Comparison of ENCODE assay signal across 19 cellular contexts in genomic region chr9:106891286-106891685, GRCh38.
"Had no signal": no experiment of that assay in that cellular context is flagged by ENCODE, and none has a peak within 500 bp of the region (broad histone marks: within the 10 kb centered on the region; RNA-seq: fewer than 3 reads in every experiment).

No MANE protein-coding gene starts in this region.

- H3K9me3 Mint-ChIP-seq: activated T-cell treated with anti-CD3 and anti-CD28 coated beads, Interleukin-2, amount 50 U/mL, for 24 hours; dendritic cell treated with granulocyte-macrophage colony-stimulating factor and Interleukin-4, amounts not matched to agents 40 ng/mL and 50 ng/mL, for 4 days; T-helper 2 cell treated with Interferon-gamma antibody and Interleukin-4, amounts not matched to agents 5 μg/mL and 100 μg/mL, for 36 hours had no signal

- H3K9me3 ChIP-seq: pancreas, testis, uterus had no signal

- ATAC-seq: activated CD4-positive, CD25-positive, alpha-beta regulatory T cell treated with anti-CD3 and anti-CD28 coated beads, Interleukin-2, amount 50 U/mL, for 24 hours; activated CD8-positive, alpha-beta memory T cell treated with anti-CD3 and anti-CD28 coated beads, Interleukin-2, amount 10 ng/mL, durations not matched to agents 7 days and 5 days; effector memory CD8-positive, alpha-beta T cell; left colon; pancreas; stimulated activated naive CD8-positive, alpha-beta T cell treated with anti-CD3 and anti-CD28 coated beads, Interleukin-15, amount 100 ng/mL, for 72 hours had no signal

- DNase-seq: activated CD4-positive, alpha-beta T cell treated with anti-CD3 and anti-CD28 coated beads, Interleukin-2, amount 50 U/mL, for 4 hours; activated CD8-positive, alpha-beta memory T cell treated with anti-CD3 and anti-CD28 coated beads, Interleukin-2, amount 10 ng/mL, durations not matched to agents 7 days and 5 days; activated effector memory CD4-positive, alpha-beta T cell treated with anti-CD3 and anti-CD28 coated beads, Interleukin-2, amount 50 U/mL, for 16 hours; activated T-cell treated with anti-CD3 and anti-CD28 coated beads, Interleukin-2, amount 50 U/mL, for 24 hours; amygdala; brain microvascular endothelial cell; effector memory CD8-positive, alpha-beta T cell; hypothalamus; left colon; pancreas; retina; stimulated activated CD4-positive, alpha-beta T cell treated with anti-CD3 and anti-CD28 coated beads, Interleukin-4, amount 100 ng/mL, for 4 hours; stimulated activated naive CD8-positive, alpha-beta T cell treated with anti-CD3 and anti-CD28 coated beads, Interleukin-15, amount 100 ng/mL, for 72 hours; testis; uterus had no signal

- H3K27ac ChIP-seq: pancreas, testis, uterus had no signal

- H3K27ac Mint-ChIP-seq: activated CD8-positive, alpha-beta memory T cell treated with anti-CD3 and anti-CD28 coated beads, Interleukin-2, amount 10 ng/mL, durations not matched to agents 7 days and 5 days; activated naive CD8-positive, alpha-beta T cell; activated T-cell treated with anti-CD3 and anti-CD28 coated beads, Interleukin-2, amount 50 U/mL, for 24 hours; dendritic cell treated with granulocyte-macrophage colony-stimulating factor and Interleukin-4, amounts not matched to agents 40 ng/mL and 50 ng/mL, for 4 days; effector memory CD8-positive, alpha-beta T cell; stimulated activated naive CD8-positive, alpha-beta T cell treated with anti-CD3 and anti-CD28 coated beads, Interleukin-15, amount 100 ng/mL, for 72 hours; T-helper 2 cell treated with Interferon-gamma antibody and Interleukin-4, amounts not matched to agents 5 μg/mL and 100 μg/mL, for 36 hours had no signal

- H3K36me3 Mint-ChIP-seq: activated CD8-positive, alpha-beta memory T cell treated with anti-CD3 and anti-CD28 coated beads, Interleukin-2, amount 10 ng/mL, durations not matched to agents 7 days and 5 days; activated naive CD8-positive, alpha-beta T cell had no signal

- H3K36me3 ChIP-seq: brain microvascular endothelial cell, pancreas, uterus had no signal

- H3K27me3 ChIP-seq: brain microvascular endothelial cell, pancreas, testis, uterus had no signal

- H3K4me1 ChIP-seq: testis, uterus had no signal

- H3K4me3 Mint-ChIP-seq: activated CD8-positive, alpha-beta memory T cell treated with anti-CD3 and anti-CD28 coated beads, Interleukin-2, amount 10 ng/mL, durations not matched to agents 7 days and 5 days; activated naive CD8-positive, alpha-beta T cell; activated T-cell treated with anti-CD3 and anti-CD28 coated beads, Interleukin-2, amount 50 U/mL, for 24 hours; dendritic cell treated with granulocyte-macrophage colony-stimulating factor and Interleukin-4, amounts not matched to agents 40 ng/mL and 50 ng/mL, for 4 days; effector memory CD8-positive, alpha-beta T cell; stimulated activated naive CD8-positive, alpha-beta T cell treated with anti-CD3 and anti-CD28 coated beads, Interleukin-15, amount 100 ng/mL, for 72 hours; T-helper 2 cell treated with Interferon-gamma antibody and Interleukin-4, amounts not matched to agents 5 μg/mL and 100 μg/mL, for 36 hours had no signal

- H3K27me3 Mint-ChIP-seq: activated CD8-positive, alpha-beta memory T cell treated with anti-CD3 and anti-CD28 coated beads, Interleukin-2, amount 10 ng/mL, durations not matched to agents 7 days and 5 days; activated naive CD8-positive, alpha-beta T cell; activated T-cell treated with anti-CD3 and anti-CD28 coated beads, Interleukin-2, amount 50 U/mL, for 24 hours; dendritic cell treated with granulocyte-macrophage colony-stimulating factor and Interleukin-4, amounts not matched to agents 40 ng/mL and 50 ng/mL, for 4 days; effector memory CD8-positive, alpha-beta T cell; stimulated activated naive CD8-positive, alpha-beta T cell treated with anti-CD3 and anti-CD28 coated beads, Interleukin-15, amount 100 ng/mL, for 72 hours had no signal

- H3K4me1 Mint-ChIP-seq: activated CD8-positive, alpha-beta memory T cell treated with anti-CD3 and anti-CD28 coated beads, Interleukin-2, amount 10 ng/mL, durations not matched to agents 7 days and 5 days; stimulated activated naive CD8-positive, alpha-beta T cell treated with anti-CD3 and anti-CD28 coated beads, Interleukin-15, amount 100 ng/mL, for 72 hours had no signal

- H3K4me3 ChIP-seq: pancreas, testis, uterus had no signal
